ENCODE assay signal across 9 cellular contexts in genomic region chr17:3012926-3013581, GRCh38. TPM values are rescaled to one million over a fixed set of nuclear protein-coding genes. Genes with fewer than 3 reads are reported as not detected.
DNase-seq lines count a peak whose midpoint lies in the region; ATAC-seq, FAIRE-seq and TF ChIP-seq lines count a peak whose summit lies in the region.
"Had no signal": no experiment of that assay in that cellular context is flagged by ENCODE, and none has a peak within 500 bp of the region (broad histone marks: within the 10 kb centered on the region; RNA-seq: fewer than 3 reads in every experiment).

No MANE protein-coding gene starts in this region.

- no peak overlapping the region for H3K27ac Mint-ChIP-seq in stimulated activated memory B cell treated with anti-CD40 and anti-IgM and Interleukin-4, amounts not matched to agents 10 μg/mL and 1 μg/mL and 100 μg/mL, for 72 hours

- H3K36me3 Mint-ChIP-seq in stimulated activated memory B cell treated with anti-CD40 and anti-IgM and Interleukin-4, amounts not matched to agents 10 μg/mL and 1 μg/mL and 100 μg/mL, for 72 hours = peaks cover 11% of the 10 kb centered on the region

- H3K9me3 ChIP-seq in A549 = no peaks in the 10 kb centered on the region

- H3K4me3 Mint-ChIP-seq in stimulated activated memory B cell treated with anti-CD40 and anti-IgM and Interleukin-4, amounts not matched to agents 10 μg/mL and 1 μg/mL and 100 μg/mL, for 72 hours = no peak overlapping the region

- in situ Hi-C loops in GM13976 (cut with MboI; ENCODE audit: low sequenced_read_pairs, unreplicated experiment) = no loop called here

- no peaks in the 10 kb centered on the region for H3K27me3 Mint-ChIP-seq in stimulated activated memory B cell treated with anti-CD40 and anti-IgM and Interleukin-4, amounts not matched to agents 10 μg/mL and 1 μg/mL and 100 μg/mL, for 72 hours

- ATAC-seq in A549 (peak; percentile 93 to 97), GM21515 (IDR thresholded peaks at IDR 0.05; ENCODE audit: unreplicated experiment) (no peak)
- peak; percentile 93 for ATAC-seq in stimulated activated memory B cell treated with anti-CD40 and anti-IgM and Interleukin-4, amounts not matched to agents 10 μg/mL and 1 μg/mL and 100 μg/mL, for 72 hours

- peak; percentile 99 for TF ChIP-seq RAD21 in A549 (conservative IDR thresholded peaks at IDR 0.05 in 1 of 2, IDR thresholded peaks at IDR 0.05 in 1 of 2)

- no peak for TF ChIP-seq EP300 in A549 (IDR thresholded peaks at IDR 0.05)

- DNase-seq in A549 (ENCODE audit: low read depth in 1 of 2, low spot score in 1 of 2) (peak; percentile 86 to 88), GM13976 (ENCODE audit: low spot score) (peak; percentile 86), NCI-H748 (lab: John Stamatoyannopoulos, UW; ENCODE audit: unreplicated experiment) (peak; percentile 77), epithelial cell of proximal tubule (ENCODE audit: low read depth) (no peak), myocyte (ENCODE audit: low read depth) (peak; percentile 65)
- DNase-seq in activated CD8-positive, alpha-beta memory T cell treated with anti-CD3 and anti-CD28 coated beads for 48 hours (ENCODE audit: low read depth in 2 of 3, low spot score in 2 of 3) = peak in 2 of 3 experiments; percentile 24 to 27

- 50% methylated on average over 18 of the region's 21 CpGs for WGBS in A549 (ENCODE audit: missing lambda C conversion rate)

- no peak overlapping the region for H3K4me3 ChIP-seq in A549
- no peak overlapping the region for H3K4me3 ChIP-seq in epithelial cell of proximal tubule (ENCODE audit: low read depth, low read length)

- CTCF ChIA-PET in A549 (lab: Yijun Ruan, JAX) = interaction anchor here (0.6 to 22.4 kb wide), 82 partner anchors 8 to 635 kb away, joined by 3 to 550 read pairs (median 5); partner anchors contain the start of gene RAP1GAP2

- 0 out of 3 replicates have a peak overlapping the region, but pooled peaks have one; percentile 1 for H3K4me2 ChIP-seq in A549

- H3K4me1 Mint-ChIP-seq in stimulated activated memory B cell treated with anti-CD40 and anti-IgM and Interleukin-4, amounts not matched to agents 10 μg/mL and 1 μg/mL and 100 μg/mL, for 72 hours = peaks cover 5% of the 10 kb centered on the region

- no peaks in the 10 kb centered on the region for H3K9me3 Mint-ChIP-seq in stimulated activated memory B cell treated with anti-CD40 and anti-IgM and Interleukin-4, amounts not matched to agents 10 μg/mL and 1 μg/mL and 100 μg/mL, for 72 hours

- peak; percentile 98 for FAIRE-seq in A549 (lab: Jason Lieb, UNC)

- POLR2A ChIA-PET in A549 (lab: Yijun Ruan, JAX) = interaction anchor here (0.7 to 1.3 kb wide), 5 partner anchors 9 to 164 kb away, joined by 3 to 9 read pairs (median 4); no protein-coding TSS in a partner anchor

- H3K4me1 ChIP-seq in A549 = 0 out of 3 replicates have a peak, but pooled peaks cover 4% of the 10 kb centered on the region

- peak; percentile 95 for TF ChIP-seq CTCF in A549 (IDR thresholded peaks at IDR 0.05)
- TF ChIP-seq CTCF in GM13976 (IDR thresholded peaks at IDR 0.05; ENCODE audit: borderline replicate concordance, control extremely low read depth, extremely low read depth, insufficient read depth, missing control alignments) = peak; percentile 73
- peak; percentile 79 for TF ChIP-seq CTCF in epithelial cell of proximal tubule (conservative IDR thresholded peaks at IDR 0.05; ENCODE audit: low read depth, low read length)

- peak overlapping the region; percentile 37 to 58 for H3K27ac ChIP-seq in A549

- TF ChIP-seq POLR2A in A549 (IDR thresholded peaks at IDR 0.05; ENCODE audit: low read length) = no peak

TF ChIP-seq in A549, 52 proteins besides CTCF, POLR2A, EP300 and RAD21 (continues in another document):
- no peak for TF ChIP-seq RFX5 (IDR thresholded peaks at IDR 0.05)
- 0 out of 2 replicates have a peak, but pooled peaks have one; percentile 5 for TF ChIP-seq NFE2L2 (conservative IDR thresholded peaks at IDR 0.05; ENCODE audit: low read length)
- no peak for TF ChIP-seq NPAS2 (CRISPR knock-in tag; IDR thresholded peaks at IDR 0.05; ENCODE audit: borderline replicate concordance)
- no peak for TF ChIP-seq CBX8 (IDR thresholded peaks at IDR 0.05)
- no peak for TF ChIP-seq ZFP36 (IDR thresholded peaks at IDR 0.05; ENCODE audit: borderline replicate concordance, partially characterized antibody)
- no peak for TF ChIP-seq PBX3 (IDR thresholded peaks at IDR 0.05)
- no peak for TF ChIP-seq USF2 (IDR thresholded peaks at IDR 0.05)
- no peak for TF ChIP-seq MYC (IDR thresholded peaks at IDR 0.05; ENCODE audit: borderline replicate concordance, low read length)
- no peak for TF ChIP-seq ESRRA (IDR thresholded peaks at IDR 0.05; ENCODE audit: borderline replicate concordance, low read length)
- TF ChIP-seq TP53 (CRISPR knock-in tag; IDR thresholded peaks at IDR 0.05) = no peak
- no peak for TF ChIP-seq HOXA7 (CRISPR knock-in tag; IDR thresholded peaks at IDR 0.05)
- TF ChIP-seq PHF8 (IDR thresholded peaks at IDR 0.05; ENCODE audit: borderline replicate concordance, low read depth) = no peak
- no peak for TF ChIP-seq MAX (IDR thresholded peaks at IDR 0.05)
- no peak for TF ChIP-seq JUNB (IDR thresholded peaks at IDR 0.05)
- TF ChIP-seq, protein P1, sequence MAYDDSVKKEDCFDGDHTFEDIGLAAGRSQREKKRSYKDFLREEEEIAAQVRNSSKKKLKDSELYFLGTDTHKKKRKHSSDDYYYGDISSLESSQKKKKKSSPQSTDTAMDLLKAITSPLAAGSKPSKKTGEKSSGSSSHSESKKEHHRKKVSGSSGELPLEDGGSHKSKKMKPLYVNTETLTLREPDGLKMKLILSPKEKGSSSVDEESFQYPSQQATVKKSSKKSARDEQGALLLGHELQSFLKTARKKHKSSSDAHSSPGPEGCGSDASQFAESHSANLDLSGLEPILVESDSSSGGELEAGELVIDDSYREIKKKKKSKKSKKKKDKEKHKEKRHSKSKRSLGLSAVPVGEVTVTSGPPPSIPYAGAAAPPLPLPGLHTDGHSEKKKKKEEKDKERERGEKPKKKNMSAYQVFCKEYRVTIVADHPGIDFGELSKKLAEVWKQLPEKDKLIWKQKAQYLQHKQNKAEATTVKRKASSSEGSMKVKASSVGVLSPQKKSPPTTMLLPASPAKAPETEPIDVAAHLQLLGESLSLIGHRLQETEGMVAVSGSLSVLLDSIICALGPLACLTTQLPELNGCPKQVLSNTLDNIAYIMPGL (CRISPR knock-in tag; IDR thresholded peaks at IDR 0.05; ENCODE audit: borderline replicate concordance) = no peak
- peak; percentile 24; the same call in 1 of the 2 replicates for TF ChIP-seq ATOH8 (CRISPR knock-in tag; IDR thresholded peaks at IDR 0.05; ENCODE audit: low read depth)
- TF ChIP-seq RARB (CRISPR knock-in tag; IDR thresholded peaks at IDR 0.05) = no peak
- TF ChIP-seq MAZ (IDR thresholded peaks at IDR 0.05; ENCODE audit: borderline replicate concordance, low read depth, low read length) = 0 out of 2 replicates have a peak, but pooled peaks have one; percentile 47
- no peak for TF ChIP-seq CHD4 (IDR thresholded peaks at IDR 0.05; ENCODE audit: borderline replicate concordance)
- no peak for TF ChIP-seq CBX2 (IDR thresholded peaks at IDR 0.05; ENCODE audit: borderline replicate concordance, low read depth)
- no peak for TF ChIP-seq FOSL2 (IDR thresholded peaks at IDR 0.05)
- no peak for TF ChIP-seq FOSL2 (CRISPR knock-in tag; IDR thresholded peaks at IDR 0.05)
- TF ChIP-seq, protein P2, sequence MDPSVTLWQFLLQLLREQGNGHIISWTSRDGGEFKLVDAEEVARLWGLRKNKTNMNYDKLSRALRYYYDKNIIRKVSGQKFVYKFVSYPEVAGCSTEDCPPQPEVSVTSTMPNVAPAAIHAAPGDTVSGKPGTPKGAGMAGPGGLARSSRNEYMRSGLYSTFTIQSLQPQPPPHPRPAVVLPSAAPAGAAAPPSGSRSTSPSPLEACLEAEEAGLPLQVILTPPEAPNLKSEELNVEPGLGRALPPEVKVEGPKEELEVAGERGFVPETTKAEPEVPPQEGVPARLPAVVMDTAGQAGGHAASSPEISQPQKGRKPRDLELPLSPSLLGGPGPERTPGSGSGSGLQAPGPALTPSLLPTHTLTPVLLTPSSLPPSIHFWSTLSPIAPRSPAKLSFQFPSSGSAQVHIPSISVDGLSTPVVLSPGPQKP (IDR thresholded peaks at IDR 0.05; ENCODE audit: low read depth, low read length) = no peak

RNA-seq across cellular contexts. Expression of gene OR1D5, which starts 50.4 kb away (rescaled TPM):
- not detected in 2 replicates for polyA plus RNA-seq in A549 (2011; rRNA removed)
- polyA plus RNA-seq in A549 (2012; cell fraction: cytosol; rRNA removed) = not detected in 2 replicates
- not detected in 2 replicates for polyA plus RNA-seq in A549 (2012; cell fraction: nucleus; rRNA removed)
- not detected in 3 replicates for polyA plus RNA-seq in A549 (2017; fragmentation: RNase III; extraction: RNeasy Plus Mini Kit Qiagen cat#74134 plus additional on column Dnase treatment)
- polyA minus RNA-seq in A549 (2011; rRNA and poly(A)+ RNA removed) = not detected in 2 replicates
- total RNA-seq in epithelial cell of proximal tubule = not detected in 2 replicates
- total RNA-seq in myocyte = not detected in 2 replicates
- not detected for polyA plus RNA-seq in myocyte (2012)
- total RNA-seq: skeletal muscle tissue had no signal
